Comparison of ENCODE assay signal across 9 cellular contexts in the genomic region with DNA sequence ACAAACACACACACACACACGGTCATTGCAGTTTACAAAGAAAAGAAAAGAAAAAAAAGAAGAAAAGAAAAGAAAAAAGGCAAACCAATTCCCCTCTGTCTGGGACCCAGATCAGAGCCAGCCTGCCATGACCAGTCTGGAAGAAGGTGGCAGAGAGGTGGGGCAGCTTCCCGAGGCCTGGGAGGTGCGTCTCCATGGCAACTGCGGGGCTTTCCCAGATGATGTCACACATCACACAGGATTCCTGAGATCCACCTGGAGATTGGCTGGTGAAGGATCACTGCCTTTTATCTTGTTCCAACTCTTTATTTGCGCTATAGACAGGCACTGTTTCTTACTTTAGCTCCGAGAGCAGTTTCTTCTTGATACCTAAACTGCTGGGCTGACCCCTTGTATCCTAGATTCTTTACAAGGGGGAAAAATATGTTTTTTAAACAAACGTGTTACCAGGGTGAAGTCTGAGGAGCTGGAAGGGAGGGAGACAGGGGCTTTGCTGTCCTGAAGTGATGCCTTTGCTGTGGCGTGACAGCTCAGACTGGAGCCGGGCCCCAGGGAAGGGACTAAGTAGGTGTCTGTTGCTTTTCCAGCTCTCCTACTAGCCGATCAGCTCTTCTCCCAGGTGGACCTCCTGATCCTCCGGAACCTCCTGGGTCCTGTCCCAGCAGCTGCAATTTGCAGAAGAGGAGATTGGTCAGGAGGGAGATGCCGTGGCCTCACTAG.
DNase-seq lines count a peak whose midpoint lies in the region; ATAC-seq lines count a peak whose summit lies in the region.
"Had no signal": no experiment of that assay in that cellular context is flagged by ENCODE, and none has a peak within 500 bp of the region (broad histone marks: within the 10 kb centered on the region; RNA-seq: fewer than 3 reads in every experiment).

No MANE protein-coding gene starts in this region.

- intact Hi-C loops in left colon (cut with DNase I, micrococcal nuclease), result no loop called here

- peak; percentile 94 for ATAC-seq in left colon
- ATAC-seq in HG03095 (IDR thresholded peaks at IDR 0.05; ENCODE audit: unreplicated experiment), result no peak

- peak; percentile 26 for DNase-seq in SIG-M5 treated with dmso at 0.1 percent for 504 hours (lab: John Stamatoyannopoulos, UW; ENCODE audit: unreplicated experiment)
- no peak for DNase-seq in SIG-M5 (lab: John Stamatoyannopoulos, UW)
- DNase-seq in amniotic epithelial cell (ENCODE audit: low read depth), result peak; percentile 71
- DNase-seq in left colon, result peak; percentile 94
- no peak for DNase-seq in mesenteric fat pad (ENCODE audit: low spot score)
- DNase-seq in Kasumi-1 (lab: John Stamatoyannopoulos, UW), result no peak
- DNase-seq in stimulated activated CD4-positive, alpha-beta T cell treated with anti-CD3 and anti-CD28 coated beads, Interleukin-15, amount 100 ng/mL, for 24 hours, result no peak
- DNase-seq: stimulated activated naive CD4-positive, alpha-beta T cell treated with Interleukin-2 at 50 U/mL for 16 hours had no signal

Comparison
In these comparisons a context has a peak if more than half of its experiments do, and no peak if none do; other contexts are left out.
1. DNase-seq: peak in SIG-M5 treated with dmso at 0.1 percent for 504 hours (single experiment), amniotic epithelial cell (single experiment) and left colon (2 of 2); none in SIG-M5 (single experiment), mesenteric fat pad (single experiment), Kasumi-1 (0 of 2) and stimulated activated CD4-positive, alpha-beta T cell treated with anti-CD3 and anti-CD28 coated beads, Interleukin-15, amount 100 ng/mL, for 24 hours (single experiment).